In genomic region chr3:184618793-184619192, GRCh38 we compare ENCODE assay signal across 19 cellular contexts. TPM values are rescaled to one million over a fixed set of nuclear protein-coding genes. Genes with fewer than 3 reads are reported as not detected.
DNase-seq lines count a peak whose midpoint lies in the region; ATAC-seq and TF ChIP-seq lines count a peak whose summit lies in the region.
"Had no signal": no experiment of that assay in that cellular context is flagged by ENCODE, and none has a peak within 500 bp of the region (broad histone marks: within the 10 kb centered on the region; RNA-seq: fewer than 3 reads in every experiment).

No MANE protein-coding gene starts in this region.

- intact Hi-C loops in Right ventricle myocardium inferior (cut with DNase I) = no loop called here
- intact Hi-C loops in sciatic nerve (cut with DNase I) = no loop called here

- no peak overlapping the region for H3K27ac ChIP-seq in right atrium auricular region
- H3K27ac ChIP-seq in mesodermal cell (ENCODE audit: low read depth, low read length, severe bottlenecking) = peak overlapping the region; percentile 88
- H3K27ac ChIP-seq: lower lobe of right lung, PC-9 had no signal

- H3K9me3 ChIP-seq in right atrium auricular region (no peaks in the 10 kb centered on the region), mesodermal cell (ENCODE audit: control insufficient read depth, low read length) (no peaks in the 10 kb centered on the region)
- H3K9me3 ChIP-seq: lower lobe of right lung had no signal

- no peak overlapping the region for H3K4me3 ChIP-seq in right atrium auricular region
- no peak overlapping the region for H3K4me3 ChIP-seq in mesodermal cell (ENCODE audit: extremely low read depth, insufficient read depth, low read length, poor library complexity, severe bottlenecking)
- H3K4me3 ChIP-seq: lower lobe of right lung, PC-9 had no signal

- ATAC-seq in Right ventricle myocardium inferior (peak; percentile 38), sciatic nerve (peak; percentile 33), HG02970 (IDR thresholded peaks at IDR 0.05; ENCODE audit: low FRiP score, unreplicated experiment) (no peak), HG02763 (IDR thresholded peaks at IDR 0.05; ENCODE audit: unreplicated experiment) (no peak)

- TF ChIP-seq CTCF in right atrium auricular region (IDR thresholded peaks at IDR 0.05) = no peak

- no peaks in the 10 kb centered on the region for H3K27me3 ChIP-seq in right atrium auricular region

- H3K4me1 ChIP-seq in right atrium auricular region (peaks cover 0 to 21% of the 10 kb centered on the region in 2 donors), mesodermal cell (ENCODE audit: control insufficient read depth, insufficient read depth, low read length, poor library complexity, severe bottlenecking) (peaks cover 24% of the 10 kb centered on the region)

- DNase-seq in Right ventricle myocardium inferior (ENCODE audit: missing footprints) (no peak), right atrium auricular region (ENCODE audit: low spot score) (no peak), ecto neural progenitor cell (ENCODE audit: low spot score) (peak; percentile 37), sciatic nerve (ENCODE audit: low spot score) (no peak), SIG-M5 treated with dmso at 0.1 percent for 504 hours (lab: John Stamatoyannopoulos, UW; ENCODE audit: unreplicated experiment) (no peak)
- DNase-seq: effector memory CD4-positive, alpha-beta T cell; HCEC 1CT; lower lobe of right lung; MM.1S; natural killer cell; NCI-H1930; NCI-H526; PC-9; SHP77 treated with DMSO at 0.1 percent for 48 hours; stimulated activated CD4-positive, alpha-beta T cell treated with anti-CD3 and anti-CD28 coated beads, Interleukin-4, amount 100 ng/mL, for 24 hours; trophoblast cell had no signal

- WGBS in mesodermal cell (ENCODE audit: insufficient coverage in 2 of 2), 2 experiments = 86 to 90% methylated on average over 6 to 7 of the region's 7 CpGs

- H3K36me3 ChIP-seq in right atrium auricular region (no peaks in the 10 kb centered on the region), mesodermal cell (ENCODE audit: control insufficient read depth, insufficient read depth, low read length) (no peaks in the 10 kb centered on the region)
- H3K36me3 ChIP-seq: lower lobe of right lung had no signal

RNA-seq across cellular contexts. Expression of gene EPHB3, which starts 57.2 kb away (rescaled TPM):
- total RNA-seq in Right ventricle myocardium inferior (1.6 TPM), right atrium auricular region (1 to 10 TPM; 2.1 to 5.1 TPM), sciatic nerve (15.2 TPM)
- polyA plus RNA-seq in mesodermal cell (2013, experiment 1 of 2) = 21.1 TPM
- polyA plus RNA-seq in mesodermal cell (2013, experiment 2 of 2) = 18.1 TPM
- total RNA-seq: natural killer cell had no signal

Comparison
In these comparisons a context has a peak if more than half of its experiments do, and no peak if none do; other contexts are left out.
1. ATAC-seq: peak in Right ventricle myocardium inferior (single experiment) and sciatic nerve (single experiment); none in HG02970 (single experiment) and HG02763 (single experiment).